In the genomic region with DNA sequence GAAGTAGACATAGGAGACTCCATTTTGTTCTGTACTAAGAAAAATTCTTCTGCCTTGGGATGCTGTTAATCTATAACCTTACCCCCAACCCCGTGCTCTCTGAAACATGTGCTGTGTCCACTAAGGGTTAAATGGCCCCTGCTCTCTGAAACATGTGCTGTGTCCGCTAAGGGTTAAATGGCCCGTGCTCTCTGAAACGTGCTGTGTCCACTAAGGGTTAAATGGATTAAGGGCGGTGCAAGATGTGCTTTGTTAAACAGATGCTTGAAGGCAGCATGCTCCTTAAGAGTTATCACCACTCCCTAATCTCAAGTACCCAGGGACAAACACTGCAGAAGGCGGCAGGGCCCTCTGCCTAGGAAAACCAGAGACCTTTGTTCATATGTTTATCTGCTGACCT, we compare ENCODE assay signal across 10 cellular contexts. TPM values are rescaled to one million over a fixed set of nuclear protein-coding genes. Genes with fewer than 3 reads are reported as not detected.
"Had no signal": no experiment of that assay in that cellular context is flagged by ENCODE, and none has a peak within 500 bp of the region (broad histone marks: within the 10 kb centered on the region; RNA-seq: fewer than 3 reads in every experiment).

No MANE protein-coding gene starts in this region.

RNA-seq across cellular contexts. Expression of a gene that starts 46.8 kb away (rescaled TPM):
- total RNA-seq: activated CD4-positive, alpha-beta T cell treated with anti-CD3 and anti-CD28 coated beads for 36 hours; activated CD4-positive, alpha-beta T cell treated with anti-CD3 and anti-CD28 coated beads, Interleukin-2, amount 10 ng/mL, durations not matched to agents 7 days and 5 days; activated CD8-positive, alpha-beta T cell treated with anti-CD3 and anti-CD28 coated beads, Interleukin-2, amount 10 ng/mL, durations not matched to agents 7 days and 5 days; bronchial epithelial cell; LHCN-M2; RPMI7951; SJCRH30; T-helper 1 cell treated with Interleukin-12 subunit alpha and Interleukin-12 subunit beta and Interleukin-4 antibody, amounts not matched to agents 30 ng/mL and 1 ng/mL, for 36 hours; T-helper 2 cell treated with Interferon-gamma antibody and Interleukin-4, amounts not matched to agents 100 ng/mL and 5 ng/mL, for 36 hours; WTC11 had no signal
